Comparison of ENCODE assay signal across 27 cellular contexts in the genomic region with DNA sequence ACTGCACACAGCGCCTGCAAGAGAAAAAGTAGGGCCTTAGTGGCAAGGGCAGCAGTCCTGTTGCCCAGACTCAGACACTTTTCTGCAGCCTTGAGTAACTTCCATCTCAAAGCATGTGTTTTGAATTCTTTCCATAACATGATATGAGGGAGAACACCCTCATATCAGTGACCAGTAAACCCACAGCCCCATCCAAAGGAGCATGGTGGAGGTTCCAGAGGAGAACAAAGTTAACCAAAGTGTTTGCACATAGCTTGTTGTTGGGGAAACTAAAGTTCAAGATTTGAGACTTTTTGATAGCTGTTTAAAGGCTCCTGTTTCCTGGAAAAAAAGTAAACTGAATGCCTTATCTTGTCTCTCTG.
"Had no signal": no experiment of that assay in that cellular context is flagged by ENCODE, and none has a peak within 500 bp of the region (broad histone marks: within the 10 kb centered on the region; RNA-seq: fewer than 3 reads in every experiment).

No MANE protein-coding gene starts in this region.

- H3K79me2 ChIP-seq: parathyroid adenoma had no signal

- H3K36me3 ChIP-seq: neural progenitor cell, neutrophil, ovary, right lobe of liver, spleen, stomach, thoracic aorta, thyroid gland, upper lobe of left lung, vagina had no signal

- H2AFZ ChIP-seq: neural progenitor cell, parathyroid adenoma had no signal

- H3K4me3 ChIP-seq: neural progenitor cell, ovary, psoas muscle, right lobe of liver, skin epidermis, smooth muscle cell, spleen, stomach, thoracic aorta, thyroid gland, tibial nerve, upper lobe of left lung, vagina had no signal

- H3K27me3 ChIP-seq: neural progenitor cell, ovary, right lobe of liver, spleen, stomach, thyroid gland, tibial nerve, upper lobe of left lung, vagina had no signal

- DNase-seq: naive thymus-derived CD4-positive, alpha-beta T cell; natural killer cell; nucleus accumbens; ovary; psoas muscle; right cardiac atrium; right lobe of liver; spleen; stimulated activated CD4-positive, alpha-beta T cell treated with anti-CD3 and anti-CD28 coated beads, Interleukin-12 subunit alpha, Interleukin-12 subunit beta, amount 100 ng/mL, for 4 hours; stimulated activated CD4-positive, alpha-beta T cell treated with anti-CD3 and anti-CD28 coated beads, Interleukin-1b, Interleukin-23, amount 100 ng/mL, for 48 hours; stimulated activated CD4-positive, alpha-beta T cell treated with anti-CD3 and anti-CD28 coated beads, Interleukin-4, amount 100 ng/mL, for 1 hour; stimulated activated CD4-positive, alpha-beta T cell treated with anti-CD3 and anti-CD28 coated beads, Interleukin-4, amount 100 ng/mL, for 4 hours; stimulated activated CD8-positive, alpha-beta memory T cell treated with anti-CD3 and anti-CD28 coated beads, Interleukin-4, amount 100 ng/mL, for 48 hours; stimulated activated naive B cell treated with anti-CD40 and anti-IgM and Interleukin-4, amounts not matched to agents 10 μg/mL and 1 μg/mL and 100 μg/mL, for 72 hours; stimulated activated naive CD4-positive, alpha-beta T cell treated with Interleukin-2 at 50 U/mL for 16 hours; stomach; thyroid gland; trophoblast cell; upper lobe of left lung had no signal

- H3K4me2 ChIP-seq: neural progenitor cell, smooth muscle cell had no signal

- H3K4me1 ChIP-seq: parathyroid adenoma, psoas muscle, right lobe of liver, stomach, tibial nerve, vagina had no signal

- ATAC-seq: natural killer cell, psoas muscle, right cardiac atrium, right lobe of liver had no signal

- H3K9me3 ChIP-seq: neutrophil, ovary, psoas muscle, right lobe of liver, spleen, stomach, thoracic aorta, thyroid gland, tibial nerve, upper lobe of left lung, vagina had no signal

- H3K27ac ChIP-seq: neural progenitor cell, neutrophil, ovary, parathyroid adenoma, psoas muscle, right lobe of liver, skin epidermis, spleen, stomach, thoracic aorta, thyroid gland, tibial nerve, upper lobe of left lung, vagina had no signal
